Comparison of ENCODE assay signal across 8 cellular contexts in genomic region chr10:114172776-114173555, GRCh38.
A peak's percentile ranks its signal among the peaks of the same experiment; 100 is the strongest.
DNase-seq lines count a peak whose midpoint lies in the region; ATAC-seq and TF ChIP-seq lines count a peak whose summit lies in the region.

No MANE protein-coding gene starts in this region.

- ATAC-seq in GM18505 (IDR thresholded peaks at IDR 0.05; ENCODE audit: unreplicated experiment), result no peak
- no peak for ATAC-seq in HG02763 (IDR thresholded peaks at IDR 0.05; ENCODE audit: unreplicated experiment)
- no peak for ATAC-seq in HG03095 (IDR thresholded peaks at IDR 0.05; ENCODE audit: unreplicated experiment)

- H3K9me2 ChIP-seq in Loucy (replicated peaks; ENCODE audit: low read depth, low read length), result no peaks in the 10 kb centered on the region

- H3K4me2 ChIP-seq in BLaER1 (peak overlapping the region; percentile 90), Loucy (ENCODE audit: low read depth, low read length, poor library complexity, severe bottlenecking) (peak overlapping the region; percentile 94)

- H3K9ac ChIP-seq in BLaER1, result peak overlapping the region; percentile 83
- H3K9ac ChIP-seq in Loucy (ENCODE audit: low read depth, low read length, poor library complexity, severe bottlenecking), result peak overlapping the region; percentile 77
- H3K9ac ChIP-seq in mucosa of stomach (ENCODE audit: low read length), result peak overlapping the region; percentile 97

- DNase-seq in choroid plexus epithelial cell (ENCODE audit: low read depth), result peak; percentile 7
- DNase-seq in COLO668 (lab: John Stamatoyannopoulos, UW; ENCODE audit: unreplicated experiment), result no peak

- H3K4me1 ChIP-seq in BLaER1 (peaks cover 24% of the 10 kb centered on the region), Loucy (ENCODE audit: insufficient read depth, low read length, poor library complexity, severe bottlenecking) (peaks cover 25% of the 10 kb centered on the region), mucosa of stomach (ENCODE audit: control insufficient read depth, insufficient read depth, low read length) (peaks cover 4% of the 10 kb centered on the region)

- H3F3A ChIP-seq in Loucy (ENCODE audit: low read depth), result peaks cover 15% of the 10 kb centered on the region; the same call in 1 of the 2 replicates

- H3K4me3 ChIP-seq in BLaER1 (peak overlapping the region; percentile 80), Loucy (ENCODE audit: low read length, poor library complexity, severe bottlenecking) (peak overlapping the region; percentile 84), choroid plexus epithelial cell (ENCODE audit: low read depth, low read length) (peak overlapping the region; percentile 99), mucosa of stomach (ENCODE audit: low read length) (peak overlapping the region; percentile 89)

- TF ChIP-seq POLR2A in GM18505 (IDR thresholded peaks at IDR 0.05; ENCODE audit: borderline replicate concordance, extremely low read depth, insufficient read depth, insufficient read length), result no peak

- peak overlapping the region; percentile 83; the same call in 1 of the 2 replicates for H3K27ac ChIP-seq in BLaER1

- H3K9me3 ChIP-seq in BLaER1 (peaks cover 17% of the 10 kb centered on the region), Loucy (ENCODE audit: insufficient read depth, low read depth, low read length) (0 out of 2 replicates have a peak, but pooled peaks cover 6% of the 10 kb centered on the region), mucosa of stomach (ENCODE audit: control insufficient read depth, low read length) (no peaks in the 10 kb centered on the region)

- H4K20me1 ChIP-seq in BLaER1, result 0 out of 2 replicates have a peak, but pooled peaks cover 9% of the 10 kb centered on the region
- peaks cover 5% of the 10 kb centered on the region for H4K20me1 ChIP-seq in Loucy (ENCODE audit: insufficient read depth, low read length, poor library complexity, severe bottlenecking)

- peak overlapping the region; percentile 92; the same call in 1 of the 2 replicates for H2AFZ ChIP-seq in Loucy (ENCODE audit: low read length)

- H3K79me2 ChIP-seq in Loucy (ENCODE audit: insufficient read depth, low read length), result peaks cover 58% of the 10 kb centered on the region

- H3K36me3 ChIP-seq in BLaER1 (peaks cover 13% of the 10 kb centered on the region), Loucy (ENCODE audit: insufficient read depth, low read length) (no peaks in the 10 kb centered on the region), mucosa of stomach (ENCODE audit: control insufficient read depth, insufficient read depth, low read length) (no peaks in the 10 kb centered on the region)

- TF ChIP-seq CTCF in Loucy (conservative IDR thresholded peaks at IDR 0.05; ENCODE audit: low read length) (no peak), choroid plexus epithelial cell (conservative IDR thresholded peaks at IDR 0.05; ENCODE audit: low read depth, low read length) (no peak)

- H3K27me3 ChIP-seq in BLaER1, result no peaks in the 10 kb centered on the region
- H3K27me3 ChIP-seq in Loucy (ENCODE audit: insufficient read depth, low read length, poor library complexity, severe bottlenecking), result peaks cover 4% of the 10 kb centered on the region
- no peaks in the 10 kb centered on the region for H3K27me3 ChIP-seq in mucosa of stomach (ENCODE audit: control insufficient read depth, insufficient read depth, low read length)
